Comparison of ENCODE assay signal across 21 cellular contexts in the genomic region with DNA sequence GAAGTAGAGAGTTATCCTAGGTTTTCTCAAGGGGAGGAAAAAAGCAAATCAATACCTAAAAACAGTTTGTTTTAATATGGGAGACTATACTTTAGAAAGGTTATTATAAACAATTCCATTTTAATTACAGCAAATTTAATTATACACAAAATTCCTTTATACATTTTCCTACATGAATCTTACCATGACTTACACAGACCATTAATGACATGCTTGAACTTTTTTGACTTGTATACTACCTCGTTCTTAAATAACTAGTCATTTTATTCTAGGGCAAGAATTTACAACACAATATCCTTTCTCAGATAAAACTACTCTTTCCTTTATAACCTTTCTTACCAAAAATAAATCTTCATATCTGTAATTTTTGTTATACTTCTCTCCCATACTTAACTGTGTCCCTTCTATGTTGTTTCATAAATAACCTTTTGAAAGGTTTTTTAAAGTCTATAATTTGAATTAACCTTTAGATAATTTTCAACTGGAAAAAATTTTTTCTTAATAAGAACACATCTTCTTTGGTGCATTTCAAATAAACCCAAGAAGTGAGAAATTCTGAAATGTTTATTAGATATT.
A peak's percentile ranks its signal among the peaks of the same experiment; 100 is the strongest.
DNase-seq lines count a peak whose midpoint lies in the region; ATAC-seq, FAIRE-seq and TF ChIP-seq lines count a peak whose summit lies in the region.
"Had no signal": no experiment of that assay in that cellular context is flagged by ENCODE, and none has a peak within 500 bp of the region (broad histone marks: within the 10 kb centered on the region; RNA-seq: fewer than 3 reads in every experiment).

No MANE protein-coding gene starts in this region.

- FAIRE-seq in TTC549 (lab: Jason Lieb, UNC): peak; percentile 5

- H3K27me3 ChIP-seq in iPS DF 6.9 (ENCODE audit: control insufficient read depth, insufficient read depth, low read length): no peaks in the 10 kb centered on the region
- no peaks in the 10 kb centered on the region for H3K27me3 ChIP-seq in heart right ventricle
- H3K27me3 ChIP-seq: foreskin keratinocyte, transverse colon had no signal

- no peaks in the 10 kb centered on the region for H3K36me3 Mint-ChIP-seq in activated T-cell treated with anti-CD3 and anti-CD28 coated beads, Interleukin-2, amount 50 U/mL, for 24 hours (ENCODE audit: low read depth)
- H3K36me3 Mint-ChIP-seq: CD14-positive monocyte had no signal

- peaks cover 5% of the 10 kb centered on the region for H3K9me3 Mint-ChIP-seq in activated T-cell treated with anti-CD3 and anti-CD28 coated beads, Interleukin-2, amount 50 U/mL, for 24 hours

- H3K27ac ChIP-seq in iPS DF 6.9 (ENCODE audit: low read length) (no peak overlapping the region), heart right ventricle (no peak overlapping the region)
- H3K27ac ChIP-seq: foreskin keratinocyte, RWPE1, transverse colon had no signal

- H3K4me3 ChIP-seq in iPS DF 6.9 (ENCODE audit: low read length) (no peak overlapping the region), heart right ventricle (no peak overlapping the region)
- H3K4me3 ChIP-seq: transverse colon had no signal

- intact Hi-C loops in heart right ventricle (cut with DNase I): no loop called here

- TF ChIP-seq CTCF in heart right ventricle (IDR thresholded peaks at IDR 0.05): no peak

- H3K4me1 Mint-ChIP-seq in activated T-cell treated with anti-CD3 and anti-CD28 coated beads, Interleukin-2, amount 50 U/mL, for 24 hours (ENCODE audit: low read depth): no peaks in the 10 kb centered on the region
- H3K4me1 Mint-ChIP-seq: activated CD4-positive, alpha-beta T cell treated with anti-CD3 and anti-CD28 coated beads, Interleukin-2, amount 10 ng/mL, durations not matched to agents 7 days and 5 days; CD14-positive monocyte had no signal

- in situ Hi-C loops in KBM-7 (cut with MboI; ENCODE audit: low pct_unique_long_range_greater_than_20kb, low sequenced_read_pairs): no loop called here

- H3K9me3 ChIP-seq in iPS DF 6.9 (ENCODE audit: control insufficient read depth, insufficient read depth, low read length): peaks cover 1% of the 10 kb centered on the region; the same call in 1 of the 2 replicates
- H3K9me3 ChIP-seq in heart right ventricle: peaks cover 0 to 54% (median 10%) of the 10 kb centered on the region in 11 donors
- H3K9me3 ChIP-seq: transverse colon had no signal

- ATAC-seq in heart right ventricle: no peak
- ATAC-seq: foreskin keratinocyte; left colon; sciatic nerve; stimulated activated naive CD8-positive, alpha-beta T cell treated with anti-CD3 and anti-CD28 coated beads, Interleukin-15, Interleukin-2, amounts not matched to agents 100 U/mL and 50 U/mL, for 24 hours had no signal

- no peak overlapping the region for H3K4me3 Mint-ChIP-seq in activated T-cell treated with anti-CD3 and anti-CD28 coated beads, Interleukin-2, amount 50 U/mL, for 24 hours
- H3K4me3 Mint-ChIP-seq: activated CD4-positive, alpha-beta T cell treated with anti-CD3 and anti-CD28 coated beads, Interleukin-2, amount 10 ng/mL, durations not matched to agents 7 days and 5 days; CD14-positive monocyte had no signal

- H3K36me3 ChIP-seq in iPS DF 6.9 (ENCODE audit: control insufficient read depth, insufficient read depth, low read length) (no peaks in the 10 kb centered on the region), heart right ventricle (no peaks in the 10 kb centered on the region)
- H3K36me3 ChIP-seq: transverse colon had no signal

- 100% methylated on average over 1 of the region's 1 CpG for WGBS in iPS DF 6.9 (ENCODE audit: insufficient coverage, insufficient read length)
- WGBS in heart right ventricle, 2 donors: 64 to 68% methylated on average over 1 of the region's 1 CpG

- no peaks in the 10 kb centered on the region for H3K27me3 Mint-ChIP-seq in activated T-cell treated with anti-CD3 and anti-CD28 coated beads, Interleukin-2, amount 50 U/mL, for 24 hours
- H3K27me3 Mint-ChIP-seq: activated CD4-positive, alpha-beta T cell treated with anti-CD3 and anti-CD28 coated beads, Interleukin-2, amount 10 ng/mL, durations not matched to agents 7 days and 5 days had no signal

- peak in 2 of 3 experiments; percentile 3 for DNase-seq in NCI-H1417 (lab: John Stamatoyannopoulos, UW)
- no peak for DNase-seq in NCI-H1417 treated with DMSO at 0.1 percent for 48 hours (lab: John Stamatoyannopoulos, UW)
- peak; percentile 19 for DNase-seq in KBM-7
- peak; percentile 20 for DNase-seq in iPS DF 6.9 (ENCODE audit: low read depth, low spot score)
- no peak for DNase-seq in activated T-cell treated with anti-CD3 and anti-CD28 coated beads, Interleukin-2, amount 50 U/mL, for 24 hours
- no peak for DNase-seq in AG08396 (ENCODE audit: low spot score)
- DNase-seq in heart right ventricle: no peak
- DNase-seq: activated CD4-positive, alpha-beta T cell treated with anti-CD3 and anti-CD28 coated beads, Interleukin-2, amount 10 ng/mL, durations not matched to agents 7 days and 5 days; activated CD8-positive, alpha-beta memory T cell treated with anti-CD3 and anti-CD28 coated beads, Interleukin-2, amount 50 U/mL, for 48 hours; activated naive CD4-positive, alpha-beta T cell; aorta; GOT3; left colon; NCI-H774; stimulated activated naive CD8-positive, alpha-beta T cell treated with anti-CD3 and anti-CD28 coated beads, Interleukin-15, Interleukin-2, amounts not matched to agents 100 U/mL and 50 U/mL, for 24 hours; transverse colon had no signal

- H3K27ac Mint-ChIP-seq in activated T-cell treated with anti-CD3 and anti-CD28 coated beads, Interleukin-2, amount 50 U/mL, for 24 hours: no peak overlapping the region
- H3K27ac Mint-ChIP-seq: activated CD4-positive, alpha-beta T cell treated with anti-CD3 and anti-CD28 coated beads, Interleukin-2, amount 10 ng/mL, durations not matched to agents 7 days and 5 days; CD14-positive monocyte had no signal

- H3K4me1 ChIP-seq in iPS DF 6.9 (ENCODE audit: control insufficient read depth, insufficient read depth, low read length) (no peaks in the 10 kb centered on the region), heart right ventricle (no peaks in the 10 kb centered on the region)
- H3K4me1 ChIP-seq: foreskin keratinocyte, transverse colon had no signal

Comparison
In these comparisons a context has a peak if more than half of its experiments do, and no peak if none do; other contexts are left out.
1. DNase-seq: peak in NCI-H1417 (2 of 3), KBM-7 (single experiment) and iPS DF 6.9 (single experiment); none in NCI-H1417 treated with DMSO at 0.1 percent for 48 hours (single experiment), activated T-cell treated with anti-CD3 and anti-CD28 coated beads, Interleukin-2, amount 50 U/mL, for 24 hours (single experiment), AG08396 (single experiment) and heart right ventricle (0 of 2).